ENCODE assay signal across 39 cellular contexts in the genomic region with DNA sequence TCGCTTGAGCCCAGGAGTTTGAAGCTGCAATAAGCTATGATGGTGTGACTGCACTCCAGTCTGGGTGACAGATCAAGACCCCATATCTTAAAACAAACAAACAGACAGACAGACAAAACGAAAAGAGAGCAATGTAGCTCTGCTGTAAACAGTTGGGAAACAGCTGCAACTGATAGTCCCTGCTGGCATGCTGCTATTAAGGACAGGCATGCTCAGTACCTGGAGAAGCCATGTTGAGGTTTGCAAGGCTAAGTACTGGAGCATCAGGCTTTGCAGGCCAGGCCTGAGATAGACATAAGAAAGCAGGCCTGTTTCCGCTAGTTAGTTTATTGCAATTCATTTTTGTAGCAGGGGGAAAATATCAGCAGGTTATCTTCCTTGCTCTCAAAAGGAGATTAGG.
"Had no signal": no experiment of that assay in that cellular context is flagged by ENCODE, and none has a peak within 500 bp of the region (broad histone marks: within the 10 kb centered on the region; RNA-seq: fewer than 3 reads in every experiment).

No MANE protein-coding gene starts in this region.

- FAIRE-seq: astrocyte, bronchial epithelial cell had no signal

- H3K4me1 ChIP-seq: adrenal gland, ascending aorta, body of pancreas, breast epithelium had no signal

- H3K27ac Mint-ChIP-seq: activated naive CD4-positive, alpha-beta T cell treated with anti-CD3 and anti-CD28 coated beads for 36 hours; activated naive CD4-positive, alpha-beta T cell treated with anti-CD3 and anti-CD28 coated beads, Interleukin-2, amount 10 ng/mL, durations not matched to agents 7 days and 5 days; activated naive CD4-positive, alpha-beta T cell treated with anti-CD3 and anti-CD28 coated beads, Interleukin-2, amount 50 U/mL, for 24 hours; activated naive CD4-positive, alpha-beta T cell treated with anti-CD3 and anti-CD28 coated beads, Interleukin-2, amount 50 U/mL, for 72 hours; activated naive CD8-positive, alpha-beta T cell; activated naive CD8-positive, alpha-beta T cell treated with anti-CD3 and anti-CD28 coated beads for 36 hours; activated naive CD8-positive, alpha-beta T cell treated with anti-CD3 and anti-CD28 coated beads, Interleukin-2, amount 10 ng/mL, durations not matched to agents 7 days and 5 days; activated naive CD8-positive, alpha-beta T cell treated with anti-CD3 and anti-CD28 coated beads, Interleukin-2, amount 50 U/mL, for 24 hours; activated T-cell treated with anti-CD3 and anti-CD28 coated beads, Interleukin-2, amount 50 U/mL, for 24 hours; activated T-cell treated with anti-CD3 and anti-CD28 coated beads, Interleukin-2, amount 50 U/mL, for 72 hours; activated T-helper 1 cell treated with anti-CD3 and anti-CD28 coated beads, Interleukin-12 subunit alpha, Interleukin-12 subunit beta, Interleukin-2, Interleukin-4 antibody, amounts not matched to agents 30 ng/mL and 10 ng/mL and 1 ng/mL, durations not matched to agents 14 hours and 24 hours and 36 hours; activated T-helper 17 cell treated with anti-CD3 and anti-CD28 coated beads, Interleukin-2, amount 50 U/mL, for 72 hours; activated T-helper 2 cell treated with anti-CD3 and anti-CD28 coated beads, Interferon-gamma antibody, Interleukin-2, Interleukin-4, amounts not matched to agents 10 μg/mL and 5 μg/mL and 100 μg/mL, durations not matched to agents 14 hours and 24 hours and 36 hours; brain had no signal

- H3K9me3 ChIP-seq: adrenal gland, ascending aorta, body of pancreas, breast epithelium had no signal

- ATAC-seq: activated naive CD4-positive, alpha-beta T cell treated with anti-CD3 and anti-CD28 coated beads, Interleukin-2, amount 50 U/mL, for 72 hours; activated naive CD8-positive, alpha-beta T cell treated with anti-CD3 and anti-CD28 coated beads, Interleukin-2, amount 50 U/mL, for 24 hours; activated T-cell treated with anti-CD3 and anti-CD28 coated beads, Interleukin-2, amount 50 U/mL, for 4 hours; activated T-cell treated with anti-CD3 and anti-CD28 coated beads, Interleukin-2, amount 50 U/mL, for 72 hours; activated T-helper 17 cell treated with anti-CD3 and anti-CD28 coated beads, Interleukin-2, amount 50 U/mL, for 72 hours; body of pancreas had no signal

- H3K36me3 ChIP-seq: adrenal gland, ascending aorta, brain microvascular endothelial cell, breast epithelium, cardiac muscle cell had no signal

- DNase-seq: activated effector memory CD4-positive, alpha-beta T cell treated with anti-CD3 and anti-CD28 coated beads, Interleukin-2, amount 50 U/mL, for 16 hours; activated effector memory CD4-positive, alpha-beta T cell treated with Interleukin-2 at 50 U/mL for 16 hours; activated gamma-delta T cell; activated gamma-delta T cell treated with Interleukin-2 at 50 U/mL for 16 hours; activated naive CD4-positive, alpha-beta T cell; activated naive CD4-positive, alpha-beta T cell treated with anti-CD3 and anti-CD28 coated beads for 36 hours; activated naive CD4-positive, alpha-beta T cell treated with anti-CD3 and anti-CD28 coated beads, Interleukin-2, amount 10 ng/mL, durations not matched to agents 7 days and 5 days; activated naive CD4-positive, alpha-beta T cell treated with anti-CD3 and anti-CD28 coated beads, Interleukin-2, amount 50 U/mL, for 16 hours; activated naive CD4-positive, alpha-beta T cell treated with Interleukin-2 at 50 U/mL for 16 hours; activated naive CD8-positive, alpha-beta T cell treated with anti-CD3 and anti-CD28 coated beads for 36 hours; activated naive CD8-positive, alpha-beta T cell treated with anti-CD3 and anti-CD28 coated beads, Interleukin-2, amount 10 ng/mL, durations not matched to agents 7 days and 5 days; activated naive CD8-positive, alpha-beta T cell treated with anti-CD3 and anti-CD28 coated beads, Interleukin-2, amount 50 U/mL, for 24 hours; activated T-cell treated with anti-CD3 and anti-CD28 coated beads, Interleukin-2, amount 50 U/mL, for 24 hours; activated T-cell treated with anti-CD3 and anti-CD28 coated beads, Interleukin-2, amount 50 U/mL, for 4 hours; activated T-cell treated with anti-CD3 and anti-CD28 coated beads, Interleukin-2, amount 50 U/mL, for 48 hours; activated T-cell treated with anti-CD3 and anti-CD28 coated beads, Interleukin-2, amount 50 U/mL, for 72 hours; adrenal gland; amniotic stem cell; amygdala; anterior cingulate cortex; aorta; body of pancreas; brain microvascular endothelial cell; caudate nucleus; central memory CD4-positive, alpha-beta T cell; cerebellar nuclear complex had no signal

- H3K4me1 Mint-ChIP-seq: activated naive CD4-positive, alpha-beta T cell treated with anti-CD3 and anti-CD28 coated beads, Interleukin-2, amount 10 ng/mL, durations not matched to agents 7 days and 5 days; activated naive CD4-positive, alpha-beta T cell treated with anti-CD3 and anti-CD28 coated beads, Interleukin-2, amount 50 U/mL, for 24 hours; activated naive CD8-positive, alpha-beta T cell treated with anti-CD3 and anti-CD28 coated beads for 36 hours; activated naive CD8-positive, alpha-beta T cell treated with anti-CD3 and anti-CD28 coated beads, Interleukin-2, amount 10 ng/mL, durations not matched to agents 7 days and 5 days; activated naive CD8-positive, alpha-beta T cell treated with anti-CD3 and anti-CD28 coated beads, Interleukin-2, amount 50 U/mL, for 24 hours; activated T-helper 17 cell treated with anti-CD3 and anti-CD28 coated beads, Interleukin-2, amount 50 U/mL, for 72 hours; brain; central memory CD8-positive, alpha-beta T cell had no signal

- H3K4me3 ChIP-seq: adrenal gland, ascending aorta, body of pancreas, breast epithelium, cardiac muscle cell had no signal

- H3K27ac ChIP-seq: adrenal gland, ascending aorta, body of pancreas, brain microvascular endothelial cell, breast epithelium, cardiac muscle cell had no signal

- H3K36me3 Mint-ChIP-seq: activated naive CD4-positive, alpha-beta T cell treated with anti-CD3 and anti-CD28 coated beads, Interleukin-2, amount 10 ng/mL, durations not matched to agents 7 days and 5 days; activated naive CD4-positive, alpha-beta T cell treated with anti-CD3 and anti-CD28 coated beads, Interleukin-2, amount 50 U/mL, for 24 hours; activated naive CD4-positive, alpha-beta T cell treated with anti-CD3 and anti-CD28 coated beads, Interleukin-2, amount 50 U/mL, for 72 hours; activated naive CD8-positive, alpha-beta T cell; activated naive CD8-positive, alpha-beta T cell treated with anti-CD3 and anti-CD28 coated beads for 36 hours; activated naive CD8-positive, alpha-beta T cell treated with anti-CD3 and anti-CD28 coated beads, Interleukin-2, amount 10 ng/mL, durations not matched to agents 7 days and 5 days; brain had no signal

- H3K4me3 Mint-ChIP-seq: activated naive CD4-positive, alpha-beta T cell treated with anti-CD3 and anti-CD28 coated beads for 36 hours; activated naive CD4-positive, alpha-beta T cell treated with anti-CD3 and anti-CD28 coated beads, Interleukin-2, amount 10 ng/mL, durations not matched to agents 7 days and 5 days; activated naive CD4-positive, alpha-beta T cell treated with anti-CD3 and anti-CD28 coated beads, Interleukin-2, amount 50 U/mL, for 24 hours; activated naive CD8-positive, alpha-beta T cell; activated naive CD8-positive, alpha-beta T cell treated with anti-CD3 and anti-CD28 coated beads for 36 hours; activated naive CD8-positive, alpha-beta T cell treated with anti-CD3 and anti-CD28 coated beads, Interleukin-2, amount 10 ng/mL, durations not matched to agents 7 days and 5 days; activated naive CD8-positive, alpha-beta T cell treated with anti-CD3 and anti-CD28 coated beads, Interleukin-2, amount 50 U/mL, for 24 hours; activated T-cell treated with anti-CD3 and anti-CD28 coated beads, Interleukin-2, amount 50 U/mL, for 24 hours; activated T-cell treated with anti-CD3 and anti-CD28 coated beads, Interleukin-2, amount 50 U/mL, for 4 hours; activated T-cell treated with anti-CD3 and anti-CD28 coated beads, Interleukin-2, amount 50 U/mL, for 72 hours; activated T-helper 1 cell treated with anti-CD3 and anti-CD28 coated beads, Interleukin-12 subunit alpha, Interleukin-12 subunit beta, Interleukin-2, Interleukin-4 antibody, amounts not matched to agents 30 ng/mL and 10 ng/mL and 1 ng/mL, durations not matched to agents 14 hours and 24 hours and 36 hours; activated T-helper 17 cell treated with anti-CD3 and anti-CD28 coated beads, Interleukin-2, amount 50 U/mL, for 72 hours; brain; central memory CD8-positive, alpha-beta T cell had no signal

- H3K27me3 ChIP-seq: adrenal gland, ascending aorta, body of pancreas, brain microvascular endothelial cell, cardiac muscle cell had no signal

- H3K9me3 Mint-ChIP-seq: activated naive CD4-positive, alpha-beta T cell treated with anti-CD3 and anti-CD28 coated beads for 36 hours; activated naive CD4-positive, alpha-beta T cell treated with anti-CD3 and anti-CD28 coated beads, Interleukin-2, amount 10 ng/mL, durations not matched to agents 7 days and 5 days; activated naive CD4-positive, alpha-beta T cell treated with anti-CD3 and anti-CD28 coated beads, Interleukin-2, amount 50 U/mL, for 24 hours; activated naive CD4-positive, alpha-beta T cell treated with anti-CD3 and anti-CD28 coated beads, Interleukin-2, amount 50 U/mL, for 72 hours; activated naive CD8-positive, alpha-beta T cell treated with anti-CD3 and anti-CD28 coated beads for 36 hours; activated naive CD8-positive, alpha-beta T cell treated with anti-CD3 and anti-CD28 coated beads, Interleukin-2, amount 10 ng/mL, durations not matched to agents 7 days and 5 days; activated naive CD8-positive, alpha-beta T cell treated with anti-CD3 and anti-CD28 coated beads, Interleukin-2, amount 50 U/mL, for 24 hours; activated T-cell treated with anti-CD3 and anti-CD28 coated beads, Interleukin-2, amount 50 U/mL, for 24 hours; activated T-cell treated with anti-CD3 and anti-CD28 coated beads, Interleukin-2, amount 50 U/mL, for 4 hours; activated T-cell treated with anti-CD3 and anti-CD28 coated beads, Interleukin-2, amount 50 U/mL, for 72 hours; activated T-helper 1 cell treated with anti-CD3 and anti-CD28 coated beads, Interleukin-12 subunit alpha, Interleukin-12 subunit beta, Interleukin-2, Interleukin-4 antibody, amounts not matched to agents 30 ng/mL and 10 ng/mL and 1 ng/mL, durations not matched to agents 14 hours and 24 hours and 36 hours; activated T-helper 17 cell treated with anti-CD3 and anti-CD28 coated beads, Interleukin-2, amount 50 U/mL, for 72 hours; activated T-helper 2 cell treated with anti-CD3 and anti-CD28 coated beads, Interferon-gamma antibody, Interleukin-2, Interleukin-4, amounts not matched to agents 10 μg/mL and 5 μg/mL and 100 μg/mL, durations not matched to agents 14 hours and 24 hours and 36 hours; brain; central memory CD8-positive, alpha-beta T cell had no signal
